ENCODE assay signal across 1 cellular context in the genomic region with DNA sequence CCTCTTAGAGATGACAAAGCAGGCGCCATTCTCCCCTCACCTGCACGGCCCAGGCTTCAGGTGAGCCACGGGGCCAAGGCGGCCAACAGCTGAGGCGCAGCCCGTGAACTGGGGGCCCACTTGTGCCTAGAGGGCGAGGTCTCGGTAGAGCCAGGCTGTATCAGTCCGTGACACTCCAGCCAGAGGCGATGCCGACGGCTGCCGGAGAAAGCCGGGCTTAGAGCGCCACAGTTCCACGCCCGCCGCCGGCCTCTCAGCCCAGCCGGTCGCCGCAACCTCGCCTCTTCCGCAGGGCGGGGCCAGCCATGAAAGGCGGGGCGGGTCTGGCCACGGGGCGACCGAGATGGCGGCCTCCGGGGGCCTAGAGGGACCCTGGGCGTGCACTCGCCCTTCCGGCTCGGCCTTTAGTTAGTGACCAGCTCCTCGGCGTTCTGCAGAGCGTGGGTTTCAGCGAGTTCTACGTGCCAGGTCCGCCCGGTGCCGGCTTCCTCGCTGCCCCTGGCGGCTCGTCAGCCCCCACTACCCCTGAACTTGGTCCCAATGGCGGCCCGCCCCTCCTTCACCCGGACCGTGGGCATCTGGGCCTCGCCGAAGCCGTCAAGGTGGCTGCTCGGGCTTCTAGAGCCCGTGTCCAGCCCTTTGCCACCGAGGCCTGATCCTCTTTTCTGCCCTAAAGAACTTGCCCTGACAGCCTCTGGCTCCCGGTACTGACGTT.
TF ChIP-seq lines count a peak whose summit lies in the region.

A gene (plus strand): TSS at position 390 of the 715 bp plus-strand sequence. CDS start 881 bp downstream, outside the sequence.

TF ChIP-seq in IMR-90, 13 proteins besides CTCF, POLR2A, EP300 and RAD21 (continued from another document):
- TF ChIP-seq, protein P1, sequence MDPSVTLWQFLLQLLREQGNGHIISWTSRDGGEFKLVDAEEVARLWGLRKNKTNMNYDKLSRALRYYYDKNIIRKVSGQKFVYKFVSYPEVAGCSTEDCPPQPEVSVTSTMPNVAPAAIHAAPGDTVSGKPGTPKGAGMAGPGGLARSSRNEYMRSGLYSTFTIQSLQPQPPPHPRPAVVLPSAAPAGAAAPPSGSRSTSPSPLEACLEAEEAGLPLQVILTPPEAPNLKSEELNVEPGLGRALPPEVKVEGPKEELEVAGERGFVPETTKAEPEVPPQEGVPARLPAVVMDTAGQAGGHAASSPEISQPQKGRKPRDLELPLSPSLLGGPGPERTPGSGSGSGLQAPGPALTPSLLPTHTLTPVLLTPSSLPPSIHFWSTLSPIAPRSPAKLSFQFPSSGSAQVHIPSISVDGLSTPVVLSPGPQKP (IDR thresholded peaks at IDR 0.05; ENCODE audit: borderline replicate concordance, low read depth, low read length): no peak
- TF ChIP-seq RFX5 (IDR thresholded peaks at IDR 0.05; ENCODE audit: low read depth, low read length): no peak
TF ChIP-seq in IMR-90: peak in this region for 2.
